17 cellular contexts compared by ENCODE assay signal in genomic region chr7:125468855-125469174, GRCh38.
"Had no signal": no experiment of that assay in that cellular context is flagged by ENCODE, and none has a peak within 500 bp of the region (broad histone marks: within the 10 kb centered on the region; RNA-seq: fewer than 3 reads in every experiment).

No MANE protein-coding gene starts in this region.

- DNase-seq: IMR-90, KG1, MG63, NCI-H1092, NCI-H1105 treated with DMSO at 0.1 percent for 48 hours, NCI-H1417 treated with DMSO at 0.1 percent for 48 hours, NCI-H1694 treated with DMSO at 0.1 percent for 48 hours, NCI-H1930, NCI-H2081, NCI-H2107, NCI-H2227 treated with DMSO at 0.1 percent for 48 hours, NCI-H524 treated with DMSO at 0.1 percent for 48 hours, NCI-H69, NCI-H774, RPMI8226, SHP77 had no signal

- H3K36me3 ChIP-seq: MG63 had no signal

- H3K27me3 ChIP-seq: MG63 had no signal

- ATAC-seq: HepG2 had no signal

- H3K4me3 ChIP-seq: MG63 had no signal

- H3K9me3 ChIP-seq: MG63 had no signal
